In genomic region chr17:61440697-61441096, GRCh38 we compare ENCODE assay signal across 17 cellular contexts. TPM values are rescaled to one million over a fixed set of nuclear protein-coding genes. Genes with fewer than 3 reads are reported as not detected.
"Had no signal": no experiment of that assay in that cellular context is flagged by ENCODE, and none has a peak within 500 bp of the region (broad histone marks: within the 10 kb centered on the region; RNA-seq: fewer than 3 reads in every experiment).

No MANE protein-coding gene starts in this region.

- H3K4me1 ChIP-seq: adrenal gland, gastrocnemius medialis, heart left ventricle had no signal

- DNase-seq: activated naive CD4-positive, alpha-beta T cell treated with Interleukin-2 at 50 U/mL for 16 hours; activated T-cell treated with anti-CD3 and anti-CD28 coated beads, Interleukin-2, amount 50 U/mL, for 48 hours; adrenal gland; dorsolateral prefrontal cortex; gastrocnemius medialis; heart left ventricle; immature natural killer cell; nucleus accumbens; right cardiac atrium; small intestine; stimulated activated CD4-positive, alpha-beta T cell treated with anti-CD3 and anti-CD28 coated beads, Interleukin-4, amount 100 ng/mL, for 4 hours; stimulated activated CD8-positive, alpha-beta memory T cell treated with anti-CD3 and anti-CD28 coated beads, Interleukin-4, amount 100 ng/mL, for 48 hours had no signal

- ATAC-seq: gastrocnemius medialis, heart left ventricle, right cardiac atrium had no signal

- H3K27ac ChIP-seq: adrenal gland, dorsolateral prefrontal cortex, gastrocnemius medialis, heart left ventricle had no signal

- H3K4me1 Mint-ChIP-seq: immature natural killer cell, nephron had no signal

- H3K9me3 ChIP-seq: adrenal gland had no signal

- H3K27ac Mint-ChIP-seq: endodermal cell, immature natural killer cell, nephron, progenitor cell of endocrine pancreas had no signal

- H3K4me3 Mint-ChIP-seq: endodermal cell, immature natural killer cell, nephron had no signal

- H3K36me3 ChIP-seq: adrenal gland, gastrocnemius medialis, heart left ventricle had no signal

- H3K4me3 ChIP-seq: adrenal gland, dorsolateral prefrontal cortex, gastrocnemius medialis, heart left ventricle had no signal

RNA-seq across cellular contexts. Expression of gene TBX4, which starts 11.5 kb away (rescaled TPM):
- total RNA-seq: endodermal cell, epithelial cell of proximal tubule, gastrocnemius medialis, progenitor cell of endocrine pancreas, right cardiac atrium, ureter had no signal
